In genomic region chr10:130283234-130283574, GRCh38 we compare ENCODE assay signal across 25 cellular contexts.
DNase-seq lines count a peak whose midpoint lies in the region; ATAC-seq, FAIRE-seq and TF ChIP-seq lines count a peak whose summit lies in the region.
"Had no signal": no experiment of that assay in that cellular context is flagged by ENCODE, and none has a peak within 500 bp of the region (broad histone marks: within the 10 kb centered on the region; RNA-seq: fewer than 3 reads in every experiment).

No MANE protein-coding gene starts in this region.

- H2AFZ ChIP-seq in HepG2 (ENCODE audit: low read length) (no peak overlapping the region), K562 (ENCODE audit: low read depth, low read length) (no peak overlapping the region)
- H2AFZ ChIP-seq: GM23248 had no signal

- H3K27ac ChIP-seq in liver (ENCODE audit: low read depth in 1 of 2, low read length in 2 of 2): no peak overlapping the region
- no peak overlapping the region for H3K27ac ChIP-seq in HepG2 (ENCODE audit: extremely low read length, insufficient read depth, low read length)
- H3K27ac ChIP-seq in K562 (ENCODE audit: extremely low read depth, low read depth, low read length): no peak overlapping the region
- no peak overlapping the region for H3K27ac ChIP-seq in subcutaneous abdominal adipose tissue (ENCODE audit: low read depth, low read length)
- H3K27ac ChIP-seq in upper lobe of right lung: no peak overlapping the region
- H3K27ac ChIP-seq: A549; BLaER1 treated with 17β-estradiol and CSF1 and Interleukin-3, amounts not matched to agents 10 nM and 100 nM; GM23248 had no signal

- no peaks in the 10 kb centered on the region for H3K4me1 ChIP-seq in liver (ENCODE audit: control insufficient read depth in 4 of 4, insufficient read depth in 4 of 4, low read length in 3 of 4)
- H3K4me1 ChIP-seq in HepG2 (ENCODE audit: insufficient read depth, low read length): no peaks in the 10 kb centered on the region
- H3K4me1 ChIP-seq in K562 (replicated peaks in 1 of 2; ENCODE audit: control insufficient read depth in 2 of 2, insufficient read depth in 2 of 2, low read length in 2 of 2): no peaks in the 10 kb centered on the region
- peaks cover 0 to 9% (median 0%) of the 10 kb centered on the region in 5 donors for H3K4me1 ChIP-seq in subcutaneous abdominal adipose tissue (ENCODE audit: control insufficient read depth in 5 of 5, insufficient read depth in 5 of 5, low read length in 5 of 5)
- H3K4me1 ChIP-seq in upper lobe of right lung: no peaks in the 10 kb centered on the region
- H3K4me1 ChIP-seq: A549; BE2C; BLaER1 treated with 17β-estradiol and CSF1 and Interleukin-3, amounts not matched to agents 10 nM and 100 nM had no signal

- H3K9me1 ChIP-seq in K562 (ENCODE audit: control insufficient read depth, insufficient read depth, low read length): no peaks in the 10 kb centered on the region

- 87% methylated on average over 5 of the region's 5 CpGs for WGBS in liver
- WGBS in HepG2 (ENCODE audit: low lambda C conversion rate): 12% methylated on average over 5 of the region's 5 CpGs
- WGBS in K562 (ENCODE audit: insufficient coverage, low coverage, missing lambda C conversion rate): 6% methylated on average over 4 of the region's 5 CpGs

- FAIRE-seq in HepG2 (lab: Jason Lieb, UNC) (no peak), K562 (lab: Jason Lieb, UNC) (no peak)
- FAIRE-seq: A549, D721Med, GM12891, GM18507 had no signal

- no peaks in the 10 kb centered on the region for H3K79me2 ChIP-seq in HepG2 (ENCODE audit: insufficient read depth, low read length)
- no peaks in the 10 kb centered on the region for H3K79me2 ChIP-seq in K562 (ENCODE audit: control insufficient read depth, insufficient read depth, low read length)

- CTCF ChIA-PET in HepG2 (lab: Yijun Ruan, JAX; ENCODE audit: low intra/inter-chr PET ratio, low total read pairs) (no interaction called here), K562 (lab: Yijun Ruan, JAX; ENCODE audit: low intra/inter-chr PET ratio) (no interaction called here)

- H3K4me2 ChIP-seq in HepG2 (ENCODE audit: low read depth, low read length) (no peak overlapping the region), K562 (ENCODE audit: insufficient read depth, low read length) (no peak overlapping the region)
- H3K4me2 ChIP-seq: A549; BLaER1 treated with 17β-estradiol and CSF1 and Interleukin-3, amounts not matched to agents 10 nM and 100 nM had no signal

- H3K36me3 ChIP-seq in liver (ENCODE audit: control insufficient read depth in 4 of 4, insufficient read depth in 3 of 4, low read depth in 1 of 4, low read length in 3 of 4): no peaks in the 10 kb centered on the region
- no peaks in the 10 kb centered on the region for H3K36me3 ChIP-seq in HepG2 (replicated peaks in 1 of 2; ENCODE audit: control insufficient read depth in 1 of 2, insufficient read depth in 2 of 2, low read length in 2 of 2)
- no peaks in the 10 kb centered on the region for H3K36me3 ChIP-seq in K562 (ENCODE audit: control insufficient read depth, insufficient read depth, low read length)
- no peaks in the 10 kb centered on the region for H3K36me3 ChIP-seq in subcutaneous abdominal adipose tissue (ENCODE audit: control insufficient read depth in 5 of 5, insufficient read depth in 5 of 5, low read length in 5 of 5)
- no peaks in the 10 kb centered on the region for H3K36me3 ChIP-seq in upper lobe of right lung
- H3K36me3 ChIP-seq: BE2C had no signal

- TF ChIP-seq CTCF in liver (IDR thresholded peaks at IDR 0.05; ENCODE audit: low read depth, low read length, missing input control): no peak
- no peak for TF ChIP-seq CTCF in HepG2 (CRISPR knock-in tag; IDR thresholded peaks at IDR 0.05)
- TF ChIP-seq CTCF in K562 (IDR thresholded peaks at IDR 0.05 in 2 of 3, conservative IDR thresholded peaks at IDR 0.05 in 1 of 3; ENCODE audit: insufficient read depth in 2 of 3, low read depth in 1 of 3, low read length in 3 of 3): no peak
- no peak for TF ChIP-seq CTCF in upper lobe of right lung (IDR thresholded peaks at IDR 0.05)

- in situ Hi-C loops in HepG2 (cut with HindIII; ENCODE audit: extremely low pct_ligation_motif_present, low pct_unique_long_range_greater_than_20kb) (no loop called here), K562 (cut with MboI) (no loop called here)

- intact Hi-C loops in HepG2 (cut with micrococcal nuclease; ENCODE audit: unreplicated experiment): no loop called here
- intact Hi-C loops in K562 (cut with micrococcal nuclease): no loop called here
- intact Hi-C loops in upper lobe of right lung (cut with DNase I): no loop called here

- no peak for TF ChIP-seq RAD21 in liver (IDR thresholded peaks at IDR 0.05)
- no peak for TF ChIP-seq RAD21 in HepG2 (CRISPR knock-in tag; IDR thresholded peaks at IDR 0.05)
- TF ChIP-seq RAD21 in K562 (CRISPR knock-in tag; conservative IDR thresholded peaks at IDR 0.05 in 1 of 2, IDR thresholded peaks at IDR 0.05 in 1 of 2): no peak

- ATAC-seq in HepG2 (no peak), K562 (no peak), upper lobe of right lung (no peak), GM21737 (IDR thresholded peaks at IDR 0.05; ENCODE audit: unreplicated experiment) (no peak)
- ATAC-seq: A549, HCT116 had no signal

- DNase-seq in HepG2 (ENCODE audit: low spot score) (no peak), K562 (ENCODE audit: extremely low read depth in 1 of 4, low spot score in 3 of 4) (no peak), upper lobe of right lung (no peak)
- DNase-seq: 8988T; ACHN; AML-193; BE2C; CD4-positive, alpha-beta T cell; CD8-positive, alpha-beta memory T cell; DMS 273 treated with DMSO at 0.1 percent for 48 hours; DMS79; EL; GDM1; GM23248; H9; HFFc6 had no signal

- POLR2A ChIA-PET in HepG2 (lab: Yijun Ruan, JAX): no interaction called here
- POLR2A ChIA-PET in K562 (lab: Yijun Ruan, JAX): interaction anchor here (0.5 kb wide), 1 partner anchor 29 kb away, joined by 4 read pairs; no protein-coding TSS in a partner anchor

- H3K9me3 ChIP-seq in liver (ENCODE audit: control insufficient read depth in 4 of 4, low read length in 3 of 4): peaks cover 54 to 90% (median 74%) of the 10 kb centered on the region in 4 donors
- H3K9me3 ChIP-seq in HepG2 (ENCODE audit: low read length): peaks cover 97% of the 10 kb centered on the region
- H3K9me3 ChIP-seq in K562 (replicated peaks; ENCODE audit: control insufficient read depth, insufficient read depth, low read depth, low read length): peaks cover 4% of the 10 kb centered on the region; the same call in 1 of the 2 replicates
- H3K9me3 ChIP-seq in subcutaneous abdominal adipose tissue (ENCODE audit: control insufficient read depth in 5 of 5, low read length in 5 of 5): peaks cover 57 to 93% (median 87%) of the 10 kb centered on the region in 5 donors
- peaks cover 62% of the 10 kb centered on the region for H3K9me3 ChIP-seq in upper lobe of right lung

- BruUV-seq in HepG2 (replicated peaks; lab: Mats Ljungman, UMichigan): no TSS peak
- no TSS peak for BruUV-seq in K562 (replicated peaks; lab: Mats Ljungman, UMichigan)

- TF ChIP-seq EP300 in HepG2 (IDR thresholded peaks at IDR 0.05; ENCODE audit: low read depth in 2 of 2, low read length in 2 of 2) (no peak), HepG2 (CRISPR knock-in tag; IDR thresholded peaks at IDR 0.05; ENCODE audit: borderline replicate concordance) (no peak), K562 (IDR thresholded peaks at IDR 0.05; ENCODE audit: low read length) (no peak)

- TF ChIP-seq POLR2A in HepG2 (IDR thresholded peaks at IDR 0.05; ENCODE audit: insufficient read depth in 1 of 2, low read depth in 2 of 2, low read length in 2 of 2) (no peak), K562 (conservative IDR thresholded peaks at IDR 0.05) (no peak)

- no peak overlapping the region for H3K9ac ChIP-seq in liver (ENCODE audit: low read depth in 1 of 2, low read length in 2 of 2)
- H3K9ac ChIP-seq in HepG2 (ENCODE audit: insufficient read depth, low read depth, low read length): no peak overlapping the region
- no peak overlapping the region for H3K9ac ChIP-seq in K562 (ENCODE audit: insufficient read depth in 1 of 2, low read depth in 2 of 2, low read length in 2 of 2)
- peak overlapping the region in 1 of 5 donors; percentile 99 for H3K9ac ChIP-seq in subcutaneous abdominal adipose tissue (ENCODE audit: low read length in 5 of 5)
- H3K9ac ChIP-seq: BLaER1 treated with 17β-estradiol and CSF1 and Interleukin-3, amounts not matched to agents 10 nM and 100 nM; GM23248 had no signal

- no peaks in the 10 kb centered on the region for H4K20me1 ChIP-seq in HepG2 (ENCODE audit: insufficient read depth, low read length)
- no peaks in the 10 kb centered on the region for H4K20me1 ChIP-seq in K562 (replicated peaks; ENCODE audit: control insufficient read depth, insufficient read depth, low read length)
- H4K20me1 ChIP-seq: BLaER1 treated with 17β-estradiol and CSF1 and Interleukin-3, amounts not matched to agents 10 nM and 100 nM had no signal

- H3K27me3 ChIP-seq in liver (ENCODE audit: control insufficient read depth in 4 of 4, insufficient read depth in 4 of 4, low read length in 3 of 4): no peaks in the 10 kb centered on the region
- H3K27me3 ChIP-seq in HepG2 (ENCODE audit: control insufficient read depth in 1 of 2, insufficient read depth in 2 of 2, low read length in 2 of 2): no peaks in the 10 kb centered on the region; a peak in 1 of 5 replicates
- no peaks in the 10 kb centered on the region for H3K27me3 ChIP-seq in K562 (ENCODE audit: control insufficient read depth in 2 of 2, insufficient read depth in 2 of 2, low read length in 2 of 2)
- H3K27me3 ChIP-seq in subcutaneous abdominal adipose tissue (ENCODE audit: control insufficient read depth in 5 of 5, insufficient read depth in 4 of 5, low read length in 5 of 5): peaks cover 0 to 8% (median 0%) of the 10 kb centered on the region in 5 donors
- H3K27me3 ChIP-seq in upper lobe of right lung: no peaks in the 10 kb centered on the region
- H3K27me3 ChIP-seq: BE2C; BLaER1 treated with 17β-estradiol and CSF1 and Interleukin-3, amounts not matched to agents 10 nM and 100 nM had no signal

- H3K4me3 ChIP-seq in liver (ENCODE audit: low read depth in 1 of 3, low read length in 3 of 3): peak overlapping the region in 2 of 3 donors; percentile 18 to 31
- H3K4me3 ChIP-seq in HepG2 (replicated peaks in 1 of 3; ENCODE audit: insufficient read depth in 1 of 3, low read depth in 2 of 3, low read length in 3 of 3): no peak overlapping the region
- no peak overlapping the region for H3K4me3 ChIP-seq in K562
- peak overlapping the region in 4 of 5 donors; percentile 7 to 47 (median 38) for H3K4me3 ChIP-seq in subcutaneous abdominal adipose tissue (ENCODE audit: low read depth in 1 of 5, low read length in 5 of 5)
- no peak overlapping the region for H3K4me3 ChIP-seq in upper lobe of right lung
- H3K4me3 ChIP-seq: A549; BLaER1 treated with 17β-estradiol and CSF1 and Interleukin-3, amounts not matched to agents 10 nM and 100 nM; GM23248 had no signal

TF ChIP-seq in liver, 16 proteins besides CTCF, POLR2A, EP300 and RAD21 (continues in another document):
- TF ChIP-seq YY1 (IDR thresholded peaks at IDR 0.05) (no peak), EGR1 (IDR thresholded peaks at IDR 0.05; ENCODE audit: low read depth in 2 of 2) (no peak)

TF ChIP-seq in HepG2, 621 proteins besides CTCF, POLR2A, EP300 and RAD21 (continues in another document):
- TF ChIP-seq RNF2 (conservative IDR thresholded peaks at IDR 0.05; ENCODE audit: low read depth) (no peak), RFX1 (IDR thresholded peaks at IDR 0.05) (no peak)

Comparison
In these comparisons a context has a peak if more than half of its experiments do, and no peak if none do; other contexts are left out.
1. H3K4me3 ChIP-seq: peak in liver (2 of 3) and subcutaneous abdominal adipose tissue (4 of 5); none in HepG2 (0 of 3), K562 (single experiment) and upper lobe of right lung (single experiment).